ENCODE assay signal across 12 cellular contexts in genomic region chr6:139920027-139920851, GRCh38.
DNase-seq lines count a peak whose midpoint lies in the region; ATAC-seq and TF ChIP-seq lines count a peak whose summit lies in the region.
"Had no signal": no experiment of that assay in that cellular context is flagged by ENCODE, and none has a peak within 500 bp of the region (broad histone marks: within the 10 kb centered on the region; RNA-seq: fewer than 3 reads in every experiment).

No MANE protein-coding gene starts in this region.

- intact Hi-C loops in lower lobe of right lung (cut with DNase I) = no loop called here
- intact Hi-C loops in A673 (cut with micrococcal nuclease; ENCODE audit: unreplicated experiment) = no loop called here

- DNase-seq in AML-193 (lab: John Stamatoyannopoulos, UW) = peak; percentile 74 to 75
- peak; percentile 14 for DNase-seq in RPMI8226
- no peak for DNase-seq in lower lobe of right lung
- DNase-seq in NCI-H2227 treated with DMSO at 0.1 percent for 48 hours (lab: John Stamatoyannopoulos, UW) = no peak
- no peak for DNase-seq in DMS79 (lab: John Stamatoyannopoulos, UW)
- no peak for DNase-seq in A673 (ENCODE audit: low spot score)
- no peak for DNase-seq in NCI-H2081 treated with DMSO at 0.1 percent for 48 hours (lab: John Stamatoyannopoulos, UW)
- DNase-seq: EL, heart right ventricle, NCI-H1930 had no signal

- H3K9me3 ChIP-seq in lower lobe of right lung = no peaks in the 10 kb centered on the region
- H3K9me3 ChIP-seq in A673 (ENCODE audit: low read depth, low read length, poor library complexity, severe bottlenecking) = no peaks in the 10 kb centered on the region
- H3K9me3 ChIP-seq: heart right ventricle had no signal

- H3K27ac ChIP-seq in lower lobe of right lung = peak overlapping the region; percentile 43
- no peak overlapping the region for H3K27ac ChIP-seq in A673 (ENCODE audit: low read depth, low read length, poor library complexity, severe bottlenecking)
- H3K27ac ChIP-seq: RWPE1 had no signal

- H3K4me3 ChIP-seq in lower lobe of right lung = no peak overlapping the region
- no peak overlapping the region for H3K4me3 ChIP-seq in A673 (ENCODE audit: low read depth, low read length, poor library complexity, severe bottlenecking)
- H3K4me3 ChIP-seq: heart right ventricle had no signal

- POLR2A ChIA-PET in A673 (lab: Charles Lee; ENCODE audit: low non-redundant PET) = no interaction called here

- H3K4me1 ChIP-seq in lower lobe of right lung (no peaks in the 10 kb centered on the region), A673 (ENCODE audit: insufficient read depth, low read length, poor library complexity, severe bottlenecking) (peaks cover 17% of the 10 kb centered on the region)

- H3K27me3 ChIP-seq in lower lobe of right lung (ENCODE audit: low read depth) (no peaks in the 10 kb centered on the region), A673 (replicated peaks; ENCODE audit: insufficient read depth, low read depth, low read length, poor library complexity) (no peaks in the 10 kb centered on the region)
- H3K27me3 ChIP-seq: heart right ventricle had no signal

- CTCF ChIA-PET in A673 (lab: Charles Lee) = no interaction called here

- peak; percentile 48 for ATAC-seq in HG03432 (IDR thresholded peaks at IDR 0.05; ENCODE audit: unreplicated experiment)
- peak; percentile 55 to 61 for ATAC-seq in lower lobe of right lung

- no TSS peak for BruUV-seq in A673 (replicated peaks; lab: Mats Ljungman, UMichigan)

- TF ChIP-seq CTCF in lower lobe of right lung (IDR thresholded peaks at IDR 0.05) (no peak), A673 (conservative IDR thresholded peaks at IDR 0.05; ENCODE audit: low read depth, low read length) (no peak)

- H3K36me3 ChIP-seq in lower lobe of right lung (no peaks in the 10 kb centered on the region), A673 (ENCODE audit: insufficient read depth, low read length, poor library complexity, severe bottlenecking) (no peaks in the 10 kb centered on the region)
- H3K36me3 ChIP-seq: heart right ventricle had no signal

Comparison
In these comparisons a context has a peak if more than half of its experiments do, and no peak if none do; other contexts are left out.
1. DNase-seq: peak in AML-193 (2 of 2) and RPMI8226 (single experiment); none in lower lobe of right lung (single experiment), NCI-H2227 treated with DMSO at 0.1 percent for 48 hours (single experiment), DMS79 (single experiment), A673 (single experiment) and NCI-H2081 treated with DMSO at 0.1 percent for 48 hours (single experiment).